11 cellular contexts compared by ENCODE assay signal in genomic region chr3:66439666-66440344, GRCh38.
A peak's percentile ranks its signal among the peaks of the same experiment; 100 is the strongest.
DNase-seq lines count a peak whose midpoint lies in the region; ATAC-seq and TF ChIP-seq lines count a peak whose summit lies in the region.
"Had no signal": no experiment of that assay in that cellular context is flagged by ENCODE, and none has a peak within 500 bp of the region (broad histone marks: within the 10 kb centered on the region; RNA-seq: fewer than 3 reads in every experiment).

No MANE protein-coding gene starts in this region.

- H3K4me3 Mint-ChIP-seq in naive thymus-derived CD4-positive, alpha-beta T cell = no peak overlapping the region

- POLR2A ChIA-PET in naive thymus-derived CD4-positive, alpha-beta T cell (lab: Charles Lee) = no interaction called here

- no peak overlapping the region for H3K27ac ChIP-seq in naive thymus-derived CD4-positive, alpha-beta T cell (ENCODE audit: low read depth, low read length)
- H3K27ac ChIP-seq: Peyer's patch had no signal

- H3K4me1 ChIP-seq in naive thymus-derived CD4-positive, alpha-beta T cell (ENCODE audit: control insufficient read depth in 2 of 2, insufficient read depth in 2 of 2, low read length in 2 of 2) = peaks cover 7% of the 10 kb centered on the region in 2 donors

- no peak for TF ChIP-seq CTCF in omental fat pad (IDR thresholded peaks at IDR 0.05)

- CTCF ChIA-PET in naive thymus-derived CD4-positive, alpha-beta T cell (lab: Charles Lee) = no interaction called here

- ATAC-seq in GM18511 (IDR thresholded peaks at IDR 0.05; ENCODE audit: unreplicated experiment) = peak; percentile 69
- peak; percentile 53 for ATAC-seq in HG03103 (IDR thresholded peaks at IDR 0.05; ENCODE audit: low read depth, unreplicated experiment)
- ATAC-seq in naive thymus-derived CD4-positive, alpha-beta T cell = peak; percentile 26
- ATAC-seq in GM18870 (IDR thresholded peaks at IDR 0.05; ENCODE audit: unreplicated experiment) = no peak
- ATAC-seq in omental fat pad (ENCODE audit: low FRiP score) = no peak
- ATAC-seq in GM21515 (IDR thresholded peaks at IDR 0.05; ENCODE audit: unreplicated experiment) = no peak
- ATAC-seq: heart right ventricle had no signal

- no peaks in the 10 kb centered on the region for H3K27me3 Mint-ChIP-seq in naive thymus-derived CD4-positive, alpha-beta T cell

- H3K36me3 ChIP-seq in naive thymus-derived CD4-positive, alpha-beta T cell (ENCODE audit: control insufficient read depth in 2 of 3, insufficient read depth in 3 of 3, low read length in 3 of 3) = no peaks in the 10 kb centered on the region
- H3K36me3 ChIP-seq: Peyer's patch had no signal

- DNase-seq in RPMI7951 (ENCODE audit: low read depth) (peak; percentile 78), NCI-H82 treated with DMSO at 0.1 percent for 48 hours (lab: John Stamatoyannopoulos, UW; ENCODE audit: unreplicated experiment) (no peak), omental fat pad (ENCODE audit: low spot score) (no peak)
- DNase-seq in naive thymus-derived CD4-positive, alpha-beta T cell = no peak
- DNase-seq: central memory CD4-positive, alpha-beta T cell; heart right ventricle; Peyer's patch had no signal

- H3K9me3 Mint-ChIP-seq in naive thymus-derived CD4-positive, alpha-beta T cell = no peaks in the 10 kb centered on the region

- H3K36me3 Mint-ChIP-seq in naive thymus-derived CD4-positive, alpha-beta T cell = peaks cover 0 to 28% (median 4%) of the 10 kb centered on the region in 5 donors

- intact Hi-C loops in naive thymus-derived CD4-positive, alpha-beta T cell (cut with micrococcal nuclease) = no loop called here

- no peaks in the 10 kb centered on the region for H3K9me3 ChIP-seq in naive thymus-derived CD4-positive, alpha-beta T cell (ENCODE audit: control insufficient read depth in 2 of 3, low read length in 3 of 3)
- H3K9me3 ChIP-seq: heart right ventricle, Peyer's patch had no signal

- H3K27ac Mint-ChIP-seq in naive thymus-derived CD4-positive, alpha-beta T cell = no peak overlapping the region

- peaks cover 24 to 50% (median 36%) of the 10 kb centered on the region in 7 donors for H3K4me1 Mint-ChIP-seq in naive thymus-derived CD4-positive, alpha-beta T cell

- H3K4me3 ChIP-seq in naive thymus-derived CD4-positive, alpha-beta T cell (ENCODE audit: low read length) = no peak overlapping the region
- H3K4me3 ChIP-seq: heart right ventricle, Peyer's patch had no signal

- no peaks in the 10 kb centered on the region for H3K27me3 ChIP-seq in naive thymus-derived CD4-positive, alpha-beta T cell (ENCODE audit: control insufficient read depth in 2 of 2, insufficient read depth in 2 of 2, low read length in 2 of 2)
- H3K27me3 ChIP-seq: heart right ventricle, Peyer's patch had no signal

Comparison
In these comparisons a context has a peak if more than half of its experiments do, and no peak if none do; other contexts are left out.
1. ATAC-seq: peak in GM18511 (single experiment), HG03103 (single experiment) and naive thymus-derived CD4-positive, alpha-beta T cell (single experiment); none in GM18870 (single experiment), omental fat pad (single experiment) and GM21515 (single experiment).